Comparison of ENCODE assay signal across 9 cellular contexts in genomic region chr5:157860898-157861894, GRCh38. TPM values are rescaled to one million over a fixed set of nuclear protein-coding genes. Genes with fewer than 3 reads are reported as not detected.
DNase-seq lines count a peak whose midpoint lies in the region; ATAC-seq, FAIRE-seq and TF ChIP-seq lines count a peak whose summit lies in the region.
"Had no signal": no experiment of that assay in that cellular context is flagged by ENCODE, and none has a peak within 500 bp of the region (broad histone marks: within the 10 kb centered on the region; RNA-seq: fewer than 3 reads in every experiment).

No MANE protein-coding gene starts in this region.

- H4K20me1 ChIP-seq in H1 (replicated peaks in 1 of 2; ENCODE audit: control insufficient read depth in 1 of 2, insufficient read depth in 2 of 2, low read length in 2 of 2): peaks cover 0 to 2% of the 10 kb centered on the region in 2 experiments

- no peak overlapping the region for H3K56ac ChIP-seq in H1 (replicated peaks; ENCODE audit: insufficient read length, low read depth, low read length)

- no peak overlapping the region for H2BK20ac ChIP-seq in H1 (ENCODE audit: low read length)

- 69% methylated on average over 8 of the region's 8 CpGs; no CpG with 5 or more reads in 1 of the 2 experiments for WGBS in H1 (ENCODE audit: extremely low coverage in 1 of 2, insufficient coverage in 1 of 2, insufficient read length in 1 of 2, insufficient replicate concordance in 2 of 2, low coverage in 1 of 2, low lambda C conversion rate in 2 of 2, missing lambda C conversion rate in 1 of 2), 2 experiments

- peak; percentile 62 for ATAC-seq in GM21360 (IDR thresholded peaks at IDR 0.05; ENCODE audit: unreplicated experiment)
- peak; percentile 73 for ATAC-seq in HG03378 (IDR thresholded peaks at IDR 0.05; ENCODE audit: unreplicated experiment)

- no peak overlapping the region for H2BK5ac ChIP-seq in H1 (ENCODE audit: low read depth, low read length)

- H3K18ac ChIP-seq in H1 (ENCODE audit: extremely low read depth, low read length): no peak overlapping the region

- H3K4me3 ChIP-seq in H1 (ENCODE audit: extremely low read depth in 1 of 4, insufficient read depth in 2 of 4, low read depth in 3 of 4, low read length in 4 of 4): no peak overlapping the region
- H3K4me3 ChIP-seq: upper lobe of left lung had no signal

- in situ Hi-C loops in GM13976 (cut with MboI; ENCODE audit: low sequenced_read_pairs, unreplicated experiment): no loop called here

- H2BK15ac ChIP-seq in H1 (ENCODE audit: low read length): no peak overlapping the region

- H2BK120ac ChIP-seq in H1 (replicated peaks; ENCODE audit: low read depth, low read length): no peak overlapping the region

- TF ChIP-seq RAD21 in H1 (IDR thresholded peaks at IDR 0.05 in 1 of 2, conservative IDR thresholded peaks at IDR 0.05 in 1 of 2; ENCODE audit: low read depth in 2 of 2, low read length in 2 of 2): no peak

- H3K4me2 ChIP-seq in H1 (ENCODE audit: insufficient read depth in 1 of 2, low read depth in 2 of 2, low read length in 2 of 2): peak overlapping the region; percentile 5 to 45; a peak in 1 of 4 replicates

- H3K9me3 ChIP-seq in H1 (ENCODE audit: insufficient read depth in 2 of 2, low read depth in 1 of 2, low read length in 1 of 2): no peaks in the 10 kb centered on the region
- H3K9me3 ChIP-seq: upper lobe of left lung had no signal

- TF ChIP-seq CTCF in GM13976 (IDR thresholded peaks at IDR 0.05; ENCODE audit: borderline replicate concordance, control extremely low read depth, extremely low read depth, insufficient read depth, missing control alignments): no peak
- TF ChIP-seq CTCF in H1 (IDR thresholded peaks at IDR 0.05; ENCODE audit: control extremely low read depth in 1 of 3, insufficient read depth in 1 of 3, low read depth in 1 of 3, low read length in 3 of 3): no peak

- POLR2A ChIA-PET in H1 (lab: Charles Lee; ENCODE audit: partially characterized antibody): interaction anchor here (0.6 kb wide), 1 partner anchor 10 kb away, joined by 4 read pairs; no protein-coding TSS in a partner anchor

- H2AFZ ChIP-seq in H1 (ENCODE audit: low read length): no peak overlapping the region

- H3K23me2 ChIP-seq in H1 (ENCODE audit: low read depth, low read length): peaks cover 4% of the 10 kb centered on the region; the same call in 1 of the 2 replicates

- H4K5ac ChIP-seq in H1 (ENCODE audit: insufficient read length, low read depth, low read length): no peak overlapping the region

- H3K36me3 ChIP-seq in H1 (ENCODE audit: control insufficient read depth in 2 of 4, insufficient read depth in 4 of 4, low read length in 3 of 4): no peaks in the 10 kb centered on the region
- H3K36me3 ChIP-seq: upper lobe of left lung had no signal

- no peaks in the 10 kb centered on the region for H3K79me1 ChIP-seq in H1 (ENCODE audit: low read depth, low read length)

- peaks cover 11 to 28% of the 10 kb centered on the region in 2 experiments for H3K79me2 ChIP-seq in H1 (ENCODE audit: control insufficient read depth in 1 of 2, insufficient read depth in 2 of 2, low read length in 2 of 2)

- FAIRE-seq in H1 (lab: Jason Lieb, UNC): no peak

- CTCF ChIA-PET in H1 (lab: Charles Lee; ENCODE audit: partially characterized antibody): interaction anchor here (0.6 to 3.0 kb wide), 11 partner anchors 14 to 153 kb away, joined by 3 to 17 read pairs (median 3); no protein-coding TSS in a partner anchor

- H3K9ac ChIP-seq in H1 (replicated peaks in 1 of 4; ENCODE audit: extremely low read depth in 1 of 4, low read depth in 3 of 4, low read length in 3 of 4): no peak overlapping the region

- H3K14ac ChIP-seq in H1 (ENCODE audit: insufficient read length): no peak overlapping the region

- H3K27me3 ChIP-seq in H1 (replicated peaks in 1 of 4; ENCODE audit: control insufficient read depth in 3 of 4, extremely low read depth in 1 of 4, insufficient read depth in 3 of 4, low read length in 3 of 4): no peaks in the 10 kb centered on the region
- H3K27me3 ChIP-seq: upper lobe of left lung had no signal

- TF ChIP-seq POLR2A in H1 (IDR thresholded peaks at IDR 0.05; ENCODE audit: control extremely low read depth in 1 of 2, low read depth in 2 of 2, low read length in 2 of 2): no peak

- H4K91ac ChIP-seq in H1 (replicated peaks; ENCODE audit: insufficient read length, low read length): no peak overlapping the region

- no peak overlapping the region for H3K23ac ChIP-seq in H1 (ENCODE audit: insufficient read length)

- no peak overlapping the region for H3K4ac ChIP-seq in H1 (replicated peaks; ENCODE audit: insufficient read length, low read depth, low read length)

- H3K4me1 ChIP-seq in H1 (replicated peaks in 1 of 4; ENCODE audit: control insufficient read depth in 3 of 4, insufficient read depth in 4 of 4, low read length in 3 of 4): peaks cover 0 to 10% (median 4%) of the 10 kb centered on the region in 4 experiments; a peak in 3 of 7 replicates

- no peak for TF ChIP-seq EP300 in H1 (IDR thresholded peaks at IDR 0.05; ENCODE audit: borderline replicate concordance in 1 of 2, low read depth in 2 of 2, low read length in 2 of 2)

- H2BK12ac ChIP-seq in H1 (ENCODE audit: low read depth, low read length): no peak overlapping the region

- no peak overlapping the region for H3K27ac ChIP-seq in H1 (ENCODE audit: low read depth, low read length)
- H3K27ac ChIP-seq: upper lobe of left lung had no signal

- no peak overlapping the region for H2AK5ac ChIP-seq in H1 (ENCODE audit: low read depth, low read length)

- peak; percentile 67 for DNase-seq in GM13976 (ENCODE audit: low spot score)
- DNase-seq in H1 (ENCODE audit: low read depth in 1 of 2, low spot score in 2 of 2): no peak
- no peak for DNase-seq in SW 1271 (lab: John Stamatoyannopoulos, UW)
- DNase-seq in kidney glomerular epithelial cell (lab: John Stamatoyannopoulos, UW): no peak
- no peak for DNase-seq in NCI-H226
- DNase-seq in NOMO-1 treated with dmso at 0.1 percent for 144 hours (lab: John Stamatoyannopoulos, UW; ENCODE audit: unreplicated experiment): no peak
- DNase-seq: upper lobe of left lung had no signal

- no peak overlapping the region for H4K8ac ChIP-seq in H1 (ENCODE audit: extremely low read depth, insufficient read depth, low read length)

TF ChIP-seq in H1, 55 proteins besides CTCF, POLR2A, EP300 and RAD21:
- TF ChIP-seq TCF12 (IDR thresholded peaks at IDR 0.05; ENCODE audit: low read depth, low read length): no peak
- TF ChIP-seq RXRA (IDR thresholded peaks at IDR 0.05; ENCODE audit: insufficient read depth, low read depth, low read length): no peak
- no peak for TF ChIP-seq CREB1 (IDR thresholded peaks at IDR 0.05)
- 0 out of 4 replicates have a peak, but pooled peaks have one; percentile 45 to 51 for TF ChIP-seq SIN3A (conservative IDR thresholded peaks at IDR 0.05 in 1 of 2, IDR thresholded peaks at IDR 0.05 in 1 of 2; ENCODE audit: low read depth in 1 of 2, low read length in 2 of 2)
- TF ChIP-seq MAFK (IDR thresholded peaks at IDR 0.05; ENCODE audit: low read depth, low read length): no peak
- TF ChIP-seq BRCA1 (IDR thresholded peaks at IDR 0.05; ENCODE audit: low read depth, low read length): no peak

RNA-seq across cellular contexts. Expression of gene CLINT1, which starts 2.3 kb away (rescaled TPM):
- 84.7 and 85.9 TPM in 2 replicates for total RNA-seq in H1 (2021; fragmentation: NEBNext Ultra II Directional; extraction: Animal tissue kit (Norgen Biotek cat#: 25700))
- polyA plus RNA-seq in H1 (2011; rRNA removed): 121 and 140 TPM in 2 replicates
- 113 TPM for polyA plus RNA-seq in H1 (2011; cell fraction: cytosol; rRNA removed)
- polyA plus RNA-seq in H1 (2011; cell fraction: nucleus; rRNA removed): 184 TPM
- 63.2 to 84.1 TPM (median 78.8 TPM) in 4 replicates for polyA plus RNA-seq in H1 (2012, experiment 1 of 2)
- 4.8 TPM for polyA plus RNA-seq in H1 (2012, experiment 2 of 2)
- 61.4 TPM for polyA plus RNA-seq in H1 (2013, experiment 1 of 2)
- 59.7 TPM for polyA plus RNA-seq in H1 (2013, experiment 2 of 2)
- polyA minus RNA-seq in H1 (2011; rRNA and poly(A)+ RNA removed): 291 and 319 TPM in 2 replicates
- polyA minus RNA-seq in H1 (2011; cell fraction: cytosol; rRNA and poly(A)+ RNA removed): 78.7 TPM
- polyA minus RNA-seq in H1 (2011; cell fraction: nucleus; rRNA and poly(A)+ RNA removed): 111 TPM
